In the genomic region with DNA sequence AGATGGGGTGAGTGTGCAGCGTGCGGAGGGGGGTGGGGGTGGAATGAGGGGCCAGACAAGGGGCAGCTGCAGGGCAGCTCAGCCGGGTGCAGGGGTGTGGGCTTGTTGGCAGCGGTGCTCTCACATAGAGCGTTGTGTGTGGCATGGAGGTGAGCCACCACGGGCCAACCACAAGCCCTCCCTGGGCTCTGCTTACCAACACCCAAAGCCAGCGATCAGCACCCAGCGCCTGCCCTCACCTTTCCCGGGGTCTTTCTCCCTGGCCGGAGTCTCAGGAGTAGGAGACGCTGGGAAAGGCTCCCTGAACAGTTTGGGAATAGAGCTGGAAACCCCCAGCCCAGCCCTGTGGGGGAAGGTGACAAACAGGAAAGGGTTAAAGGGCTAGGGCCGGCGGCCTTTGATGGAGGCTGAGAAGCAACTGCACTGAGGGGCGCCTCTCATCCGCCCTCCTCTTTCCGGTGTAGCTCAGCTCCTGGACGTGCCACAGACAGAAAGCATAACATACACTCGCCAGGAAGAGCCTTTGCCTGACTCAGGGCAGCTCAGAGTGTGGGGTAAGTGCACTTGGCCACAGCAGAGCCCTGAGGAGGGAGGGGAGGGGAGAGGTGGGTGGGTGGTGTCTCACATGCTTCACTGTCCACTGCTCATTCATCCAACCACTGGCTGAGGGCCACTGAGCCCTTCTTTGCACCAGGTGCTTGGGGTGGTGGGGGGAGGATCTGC, we compare ENCODE assay signal across 8 cellular contexts. TPM values are rescaled to one million over a fixed set of nuclear protein-coding genes. Genes with fewer than 3 reads are reported as not detected.
DNase-seq lines count a peak whose midpoint lies in the region; ATAC-seq, FAIRE-seq and TF ChIP-seq lines count a peak whose summit lies in the region.

No MANE protein-coding gene starts in this region.

- 0 to 3% (median 2%) methylated on average over 11 to 18 of the region's 18 CpGs; no CpG with 5 or more reads in 1 of the 4 donors for WGBS in adrenal gland, 4 donors

- H3K4me3 ChIP-seq in adrenal gland = peak overlapping the region; percentile 35 to 65 (median 58)

- peaks cover 4 to 32% of the 10 kb centered on the region in 2 donors for H3K4me1 ChIP-seq in adrenal gland (replicated peaks in 1 of 2)

- peak; percentile 56 for FAIRE-seq in RCC 7860 (lab: Jason Lieb, UNC)

- TF ChIP-seq POLR2A in adrenal gland (IDR thresholded peaks at IDR 0.05) = peak in 1 of 2 donors; percentile 21

- no peaks in the 10 kb centered on the region for H3K9me3 ChIP-seq in adrenal gland (replicated peaks in 1 of 3)

- DNase-seq in NCI-H146 (lab: John Stamatoyannopoulos, UW) (peak; percentile 35), NCI-H146 treated with DMSO at 0.1 percent for 48 hours (lab: John Stamatoyannopoulos, UW; ENCODE audit: unreplicated experiment) (no peak), RCC 7860 (ENCODE audit: low spot score) (peak; percentile 91), adrenal gland (peak in 4 of 7 donors; percentile 39 to 51 (median 51)), iPS-NIHi7 (ENCODE audit: extremely low spot score) (peak; percentile 73), LoVo (ENCODE audit: low spot score) (no peak)
- DNase-seq in stimulated activated CD4-positive, alpha-beta T cell treated with anti-CD3 and anti-CD28 coated beads, Interleukin-4, amount 100 ng/mL, for 4 hours = peak; percentile 32 to 35

- TF ChIP-seq CTCF in adrenal gland (IDR thresholded peaks at IDR 0.05) = peak in 1 of 6 experiments; percentile 4

- H3K27ac ChIP-seq in adrenal gland = peak overlapping the region in 1 of 5 donors; percentile 38

- no peaks in the 10 kb centered on the region for H3K36me3 ChIP-seq in adrenal gland (replicated peaks in 1 of 2)

- no peaks in the 10 kb centered on the region for H3K27me3 ChIP-seq in adrenal gland

- ATAC-seq in HG02840 (IDR thresholded peaks at IDR 0.05; ENCODE audit: low FRiP score, unreplicated experiment) = peak; percentile 16

- intact Hi-C loops in adrenal gland (cut with DNase I) = loop anchor here in 1 of 2 donors (10.0 kb wide), 1 partner anchor 444 kb away; no protein-coding TSS in a partner anchor

RNA-seq across cellular contexts. Expression of gene IKBKE, which starts 0.6 kb away (rescaled TPM):
- total RNA-seq in adrenal gland = 10 to 100 TPM in 1 of 8 donors, 1 to 10 TPM in 7; 3.6 to 11.1 (median 7.7) TPM
- 1 to 10 TPM; 2.9 to 5.1 (median 3.5) TPM for polyA plus RNA-seq in adrenal gland

RNA-seq across cellular contexts. Expression of gene RASSF5, which starts 36.5 kb away (rescaled TPM):
- total RNA-seq in adrenal gland = 10 to 100 TPM; 22.8 to 57.9 (median 38.7) TPM
- polyA plus RNA-seq in adrenal gland = 10 to 100 TPM in 2 of 3 donors, 1 to 10 TPM in 1; 9.3 to 25.2 (median 10.4) TPM

Comparison
In these comparisons a context has a peak if more than half of its experiments do, and no peak if none do; other contexts are left out.
1. DNase-seq: peak in NCI-H146 (single experiment), RCC 7860 (single experiment), adrenal gland (4 of 7), iPS-NIHi7 (single experiment) and stimulated activated CD4-positive, alpha-beta T cell treated with anti-CD3 and anti-CD28 coated beads, Interleukin-4, amount 100 ng/mL, for 4 hours (2 of 2); none in NCI-H146 treated with DMSO at 0.1 percent for 48 hours (single experiment) and LoVo (single experiment).